Comparison of ENCODE assay signal across 7 cellular contexts in the genomic region with DNA sequence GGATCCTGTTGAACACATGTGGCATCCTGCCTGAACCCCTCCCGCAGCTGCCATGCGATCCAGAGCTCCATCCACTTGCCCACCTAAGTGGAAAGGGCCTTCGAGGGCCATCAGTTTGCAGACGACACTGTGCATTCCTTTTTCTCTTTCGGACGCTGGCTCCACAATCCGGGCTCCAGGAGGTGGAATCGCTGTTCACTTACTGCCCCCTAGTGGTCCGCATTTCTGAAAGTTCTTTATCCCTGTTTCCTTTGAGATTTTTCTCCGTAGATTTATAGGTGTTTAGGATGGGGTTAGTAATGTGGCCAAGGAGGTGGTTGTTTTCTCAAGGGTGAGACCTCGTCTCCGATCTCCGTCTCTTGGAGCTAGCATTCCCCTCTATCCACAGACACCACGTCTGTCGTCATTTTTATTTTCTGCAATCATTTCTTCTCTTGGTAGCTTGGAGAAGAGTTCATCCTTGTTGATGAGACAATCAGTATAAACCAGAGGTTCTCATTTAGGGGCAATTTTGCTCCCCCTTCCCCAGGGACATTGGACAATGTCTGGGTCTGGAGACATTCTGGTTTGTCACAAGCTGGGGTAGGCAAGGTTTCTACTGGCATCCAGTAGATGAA.
DNase-seq lines count a peak whose midpoint lies in the region; ATAC-seq and TF ChIP-seq lines count a peak whose summit lies in the region.

No MANE protein-coding gene starts in this region.

- H3K36me3 ChIP-seq in DOHH2 (ENCODE audit: control insufficient read depth, low read length) (no peaks in the 10 kb centered on the region), SJCRH30 (peaks cover 25% of the 10 kb centered on the region)

- H3K4me2 ChIP-seq in DOHH2 (ENCODE audit: low read length) = no peak overlapping the region

- no peaks in the 10 kb centered on the region for H3K9me2 ChIP-seq in DOHH2 (replicated peaks; ENCODE audit: control insufficient read depth, low read length)

- H3K4me3 Mint-ChIP-seq in brain = peak overlapping the region in 1 of 5 experiments; percentile 18

- H3K9me3 Mint-ChIP-seq in brain = peaks cover 0 to 2% (median 0%) of the 10 kb centered on the region in 5 experiments

- H3K9me3 ChIP-seq in DOHH2 (ENCODE audit: control insufficient read depth, insufficient read depth, low read length) (no peaks in the 10 kb centered on the region), SJCRH30 (replicated peaks) (no peaks in the 10 kb centered on the region)

- peaks cover 7% of the 10 kb centered on the region for H3K27me3 Mint-ChIP-seq in brain

- H3K27me3 ChIP-seq in DOHH2 (ENCODE audit: control insufficient read depth, low read length) = no peaks in the 10 kb centered on the region
- no peaks in the 10 kb centered on the region for H3K27me3 ChIP-seq in SJCRH30

- peak overlapping the region in 1 of 5 experiments; percentile 64 for H3K27ac Mint-ChIP-seq in brain

- H3K79me2 ChIP-seq in DOHH2 (ENCODE audit: control insufficient read depth, low read length) = no peaks in the 10 kb centered on the region

- no peak overlapping the region for H3K27ac ChIP-seq in DOHH2 (ENCODE audit: low read depth, low read length)
- no peak overlapping the region for H3K27ac ChIP-seq in SJCRH30

- H3F3A ChIP-seq in DOHH2 (ENCODE audit: control insufficient read depth, insufficient read depth) = no peaks in the 10 kb centered on the region

- DNase-seq in HPDE6-E6E7 (ENCODE audit: extremely low spot score) (peak; percentile 6), SJCRH30 (peak; percentile 71 to 86), iPS DF 19.7 (ENCODE audit: low read depth, low spot score) (peak; percentile 25), smooth muscle cell of the brain vasculature (ENCODE audit: low read depth, low spot score) (peak; percentile 29)

- H3K4me1 ChIP-seq in DOHH2 (ENCODE audit: control insufficient read depth, low read length) = no peaks in the 10 kb centered on the region
- H3K4me1 ChIP-seq in SJCRH30 = no peaks in the 10 kb centered on the region

- peaks cover 18% of the 10 kb centered on the region for H3K4me1 Mint-ChIP-seq in brain

- ATAC-seq in HG02763 (IDR thresholded peaks at IDR 0.05; ENCODE audit: unreplicated experiment) = no peak

- no peaks in the 10 kb centered on the region for H4K20me1 ChIP-seq in DOHH2 (ENCODE audit: control insufficient read depth, insufficient read depth, low read depth, low read length)

- H3K36me3 Mint-ChIP-seq in brain = peaks cover 10% of the 10 kb centered on the region

- H3K4me3 ChIP-seq in DOHH2 (ENCODE audit: low read length) (no peak overlapping the region), SJCRH30 (no peak overlapping the region)

- peak; percentile 82 for TF ChIP-seq CTCF in DOHH2 (IDR thresholded peaks at IDR 0.05; ENCODE audit: low read depth, low read length, poor library complexity, severe bottlenecking)
- TF ChIP-seq CTCF in brain (conservative IDR thresholded peaks at IDR 0.05) = peak; percentile 83 to 85

Comparison
In these comparisons a context has a peak if more than half of its experiments do, and no peak if none do; other contexts are left out.
1. DNase-seq: peak in every context shown above with its lines; median percentile 78 in SJCRH30; 29 in smooth muscle cell of the brain vasculature; 25 in iPS DF 19.7; 6 in HPDE6-E6E7.